ENCODE assay signal across 1 cellular context in the genomic region with DNA sequence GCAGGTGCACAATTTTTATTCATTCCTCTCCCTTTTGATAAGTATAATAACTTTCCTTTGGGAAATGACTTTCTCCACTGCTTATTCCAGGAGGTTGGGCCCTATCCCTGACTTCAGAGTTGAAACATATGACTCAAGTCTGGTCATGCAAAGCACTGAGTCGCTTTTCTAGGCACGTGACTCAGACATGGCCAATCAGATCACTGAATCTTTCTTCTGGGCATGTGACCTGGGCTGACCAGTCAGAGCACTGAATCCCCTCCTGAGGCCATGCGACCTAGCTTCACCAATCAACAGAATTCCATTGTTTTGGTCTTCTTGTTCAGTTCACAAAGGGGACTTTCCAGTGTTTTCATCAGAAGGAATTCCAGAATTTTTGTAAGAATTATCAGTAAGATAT.
TF ChIP-seq lines count a peak whose summit lies in the region.

No MANE protein-coding gene starts in this region.

TF ChIP-seq in GM23338, 12 proteins besides CTCF, POLR2A, EP300 and RAD21 (continued from another document):
- no peak for TF ChIP-seq ZNF462 (CRISPR knock-in tag; IDR thresholded peaks at IDR 0.05)
- no peak for TF ChIP-seq EZH2phosphoT487 (IDR thresholded peaks at IDR 0.05; ENCODE audit: unreplicated experiment)
- TF ChIP-seq POLR2AphosphoS5 (IDR thresholded peaks at IDR 0.05; ENCODE audit: low read depth): no peak
